ENCODE assay signal across 2 cellular contexts in genomic region chr10:97629289-97629688, GRCh38.
TF ChIP-seq lines count a peak whose summit lies in the region.

No MANE protein-coding gene starts in this region.

TF ChIP-seq in IMR-90, 13 proteins besides CTCF, POLR2A, EP300 and RAD21:
- TF ChIP-seq CEBPB (IDR thresholded peaks at IDR 0.05; ENCODE audit: low read depth, low read length): no peak
- TF ChIP-seq MAZ (IDR thresholded peaks at IDR 0.05; ENCODE audit: borderline replicate concordance, low read depth, low read length): no peak
- TF ChIP-seq, protein P1, sequence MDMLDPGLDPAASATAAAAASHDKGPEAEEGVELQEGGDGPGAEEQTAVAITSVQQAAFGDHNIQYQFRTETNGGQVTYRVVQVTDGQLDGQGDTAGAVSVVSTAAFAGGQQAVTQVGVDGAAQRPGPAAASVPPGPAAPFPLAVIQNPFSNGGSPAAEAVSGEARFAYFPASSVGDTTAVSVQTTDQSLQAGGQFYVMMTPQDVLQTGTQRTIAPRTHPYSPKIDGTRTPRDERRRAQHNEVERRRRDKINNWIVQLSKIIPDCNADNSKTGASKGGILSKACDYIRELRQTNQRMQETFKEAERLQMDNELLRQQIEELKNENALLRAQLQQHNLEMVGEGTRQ (IDR thresholded peaks at IDR 0.05; ENCODE audit: low read depth, low read length): no peak
- TF ChIP-seq RCOR1 (IDR thresholded peaks at IDR 0.05; ENCODE audit: insufficient replicate concordance, low read length): no peak
- TF ChIP-seq MXI1 (IDR thresholded peaks at IDR 0.05; ENCODE audit: borderline replicate concordance, low read depth, low read length): no peak

TF ChIP-seq in GM12878, 131 proteins besides CTCF, POLR2A, EP300 and RAD21:
- TF ChIP-seq NFIC (IDR thresholded peaks at IDR 0.05; ENCODE audit: low read depth, low read length) (no peak), PAX5 (IDR thresholded peaks at IDR 0.05; ENCODE audit: borderline replicate concordance, low read depth, low read length) (0 out of 2 replicates have a peak, but pooled peaks have one; percentile 12)
